Comparison of ENCODE assay signal across 9 cellular contexts in the genomic region with DNA sequence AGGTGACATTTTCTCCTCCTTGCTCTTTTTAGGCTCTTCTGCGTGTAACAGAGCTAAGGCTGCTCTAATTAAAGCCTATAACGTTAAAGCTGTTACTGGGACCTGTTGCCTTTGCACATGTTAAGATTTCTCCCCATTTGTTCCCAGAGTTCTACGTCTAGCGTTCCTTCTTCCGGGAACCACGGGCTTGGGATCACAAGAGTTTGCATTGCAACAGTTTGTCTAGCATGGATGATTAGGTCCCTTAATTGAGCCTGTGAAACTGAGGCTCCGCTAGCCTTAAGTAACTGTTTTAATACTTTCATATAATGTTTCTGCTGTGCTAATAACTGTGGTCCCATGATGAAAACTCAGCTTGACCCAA. TPM values are rescaled to one million over a fixed set of nuclear protein-coding genes. Genes with fewer than 3 reads are reported as not detected.
DNase-seq lines count a peak whose midpoint lies in the region; ATAC-seq and TF ChIP-seq lines count a peak whose summit lies in the region.
"Had no signal": no experiment of that assay in that cellular context is flagged by ENCODE, and none has a peak within 500 bp of the region (broad histone marks: within the 10 kb centered on the region; RNA-seq: fewer than 3 reads in every experiment).

No MANE protein-coding gene starts in this region.

- H3K9me3 ChIP-seq in SJCRH30 (replicated peaks), result no peaks in the 10 kb centered on the region

- H3K4me1 Mint-ChIP-seq in activated naive CD4-positive, alpha-beta T cell treated with anti-CD3 and anti-CD28 coated beads for 36 hours (ENCODE audit: low read depth), result peaks cover 60% of the 10 kb centered on the region
- H3K4me1 Mint-ChIP-seq in chondrocyte (ENCODE audit: low read depth), result peaks cover 9% of the 10 kb centered on the region
- peaks cover 13% of the 10 kb centered on the region for H3K4me1 Mint-ChIP-seq in mesothelial cell of epicardium

- TF ChIP-seq CTCF in chondrocyte (IDR thresholded peaks at IDR 0.05), result no peak
- no peak for TF ChIP-seq CTCF in mesothelial cell of epicardium (IDR thresholded peaks at IDR 0.05; ENCODE audit: unreplicated experiment)

- H3K27me3 Mint-ChIP-seq in activated naive CD4-positive, alpha-beta T cell treated with anti-CD3 and anti-CD28 coated beads for 36 hours (ENCODE audit: low read depth), result no peaks in the 10 kb centered on the region
- H3K27me3 Mint-ChIP-seq in chondrocyte (ENCODE audit: low read depth) (peaks cover 59% of the 10 kb centered on the region), mesothelial cell of epicardium (ENCODE audit: low read depth) (peaks cover 12% of the 10 kb centered on the region)

- intact Hi-C loops in activated naive CD4-positive, alpha-beta T cell treated with anti-CD3 and anti-CD28 coated beads for 36 hours (cut with micrococcal nuclease), result loop anchor here (1.0 to 10.0 kb wide), 4 partner anchors 139 to 913 kb away; partner anchors contain the start of genes CNOT2, CPM, FRS2 and RAB3IP

- 24% methylated on average over 7 of the region's 7 CpGs for WGBS in urinary bladder

- no peaks in the 10 kb centered on the region for H3K4me1 ChIP-seq in urinary bladder (ENCODE audit: insufficient read depth)
- 0 out of 2 replicates have a peak, but pooled peaks cover 3% of the 10 kb centered on the region for H3K4me1 ChIP-seq in SJCRH30

- H3K27ac Mint-ChIP-seq in activated naive CD4-positive, alpha-beta T cell treated with anti-CD3 and anti-CD28 coated beads for 36 hours, result peak overlapping the region; percentile 90
- H3K27ac Mint-ChIP-seq in chondrocyte (ENCODE audit: unreplicated experiment), result no peak overlapping the region
- no peak overlapping the region for H3K27ac Mint-ChIP-seq in mesothelial cell of epicardium

- DNase-seq in activated naive CD4-positive, alpha-beta T cell treated with anti-CD3 and anti-CD28 coated beads for 36 hours, result no peak
- DNase-seq in activated naive CD4-positive, alpha-beta T cell treated with Interleukin-2 at 50 U/mL for 16 hours, result no peak
- DNase-seq in chondrocyte (ENCODE audit: low spot score) (no peak), mesothelial cell of epicardium (ENCODE audit: low spot score in 2 of 2, unreplicated experiment in 2 of 2) (no peak), SJCRH30 (no peak)
- no peak for DNase-seq in stimulated activated CD4-positive, alpha-beta T cell treated with anti-CD3 and anti-CD28 coated beads, Interleukin-4, amount 100 ng/mL, for 1 hour

- H3K36me3 ChIP-seq in urinary bladder (ENCODE audit: insufficient read depth) (no peaks in the 10 kb centered on the region), SJCRH30 (no peaks in the 10 kb centered on the region)

- H3K9me3 Mint-ChIP-seq in activated naive CD4-positive, alpha-beta T cell treated with anti-CD3 and anti-CD28 coated beads for 36 hours, result no peaks in the 10 kb centered on the region
- H3K9me3 Mint-ChIP-seq in chondrocyte (ENCODE audit: low read depth), result no peaks in the 10 kb centered on the region
- H3K9me3 Mint-ChIP-seq in mesothelial cell of epicardium, result no peaks in the 10 kb centered on the region

- peak overlapping the region; percentile 68 for H3K27ac ChIP-seq in urinary bladder (ENCODE audit: low read depth)
- no peak overlapping the region for H3K27ac ChIP-seq in SJCRH30
- H3K27ac ChIP-seq: KMS-11 had no signal

- ATAC-seq in GM19023 (IDR thresholded peaks at IDR 0.05; ENCODE audit: unreplicated experiment), result no peak

- no peaks in the 10 kb centered on the region for H3K36me3 Mint-ChIP-seq in activated naive CD4-positive, alpha-beta T cell treated with anti-CD3 and anti-CD28 coated beads for 36 hours (ENCODE audit: low read depth)
- H3K36me3 Mint-ChIP-seq in chondrocyte (ENCODE audit: low read depth) (peaks cover 5% of the 10 kb centered on the region), mesothelial cell of epicardium (no peaks in the 10 kb centered on the region)

- CTCF ChIA-PET in activated naive CD4-positive, alpha-beta T cell treated with anti-CD3 and anti-CD28 coated beads for 36 hours (lab: Charles Lee), result interaction anchor here (0.5 to 2.3 kb wide), 7 partner anchors 9 to 307 kb away, joined by 3 to 15 read pairs (median 3); no protein-coding TSS in a partner anchor

- peak overlapping the region; percentile 80 for H3K4me3 Mint-ChIP-seq in activated naive CD4-positive, alpha-beta T cell treated with anti-CD3 and anti-CD28 coated beads for 36 hours
- H3K4me3 Mint-ChIP-seq in chondrocyte (ENCODE audit: unreplicated experiment) (peak overlapping the region; percentile 67), mesothelial cell of epicardium (peak overlapping the region; percentile 70)

- H3K4me3 ChIP-seq in urinary bladder (ENCODE audit: low read depth, low read length) (peak overlapping the region; percentile 57), SJCRH30 (no peak overlapping the region)

- H3K27me3 ChIP-seq in SJCRH30, result no peaks in the 10 kb centered on the region

RNA-seq across cellular contexts. Expression of gene LYZ, which starts 16.7 kb away (rescaled TPM):
- not detected for total RNA-seq in activated naive CD4-positive, alpha-beta T cell treated with anti-CD3 and anti-CD28 coated beads for 36 hours
- total RNA-seq in chondrocyte (not detected in 3 replicates), mesothelial cell of epicardium (0.34 to 0.60 TPM (median 0.47 TPM) in 3 replicates), urinary bladder (33.0 TPM)
- polyA plus RNA-seq in urinary bladder, result 40.6 TPM
- 0.10 TPM in 1 of 2 replicates, not detected in the other for total RNA-seq in SJCRH30 (2014; rRNA removed; shearing (Covaris generic))

RNA-seq across cellular contexts. Expression of gene YEATS4, which starts 28.1 kb away (rescaled TPM):
- 10 to 100 TPM; 52.3 to 53.5 TPM for total RNA-seq in activated naive CD4-positive, alpha-beta T cell treated with anti-CD3 and anti-CD28 coated beads for 36 hours
- total RNA-seq in chondrocyte (13.5 to 16.3 TPM (median 14.2 TPM) in 3 replicates), mesothelial cell of epicardium (19.5 to 21.5 TPM (median 20.7 TPM) in 3 replicates), urinary bladder (24.0 TPM)
- polyA plus RNA-seq in urinary bladder, result 15.2 TPM
- 30.3 and 34.2 TPM in 2 replicates for total RNA-seq in SJCRH30 (2014; rRNA removed; shearing (Covaris generic))

Comparison
In these comparisons a context has a peak if more than half of its experiments do, and no peak if none do; other contexts are left out.
1. RNA of gene LYZ, which starts 16.7 kb away (total RNA-seq): 33.0 TPM in urinary bladder (single experiment); 0.34 to 0.60 TPM in mesothelial cell of epicardium, not detected in chondrocyte, not detected in activated naive CD4-positive, alpha-beta T cell treated with anti-CD3 and anti-CD28 coated beads for 36 hours and 0.10 TPM in SJCRH30; every median in the first group is over 10 times any median in the second.
2. Peak in every context shown above with its lines, with median percentiles within 50 percentile points of each other: H3K4me3 Mint-ChIP-seq.